ENCODE assay signal across 8 cellular contexts in the genomic region with DNA sequence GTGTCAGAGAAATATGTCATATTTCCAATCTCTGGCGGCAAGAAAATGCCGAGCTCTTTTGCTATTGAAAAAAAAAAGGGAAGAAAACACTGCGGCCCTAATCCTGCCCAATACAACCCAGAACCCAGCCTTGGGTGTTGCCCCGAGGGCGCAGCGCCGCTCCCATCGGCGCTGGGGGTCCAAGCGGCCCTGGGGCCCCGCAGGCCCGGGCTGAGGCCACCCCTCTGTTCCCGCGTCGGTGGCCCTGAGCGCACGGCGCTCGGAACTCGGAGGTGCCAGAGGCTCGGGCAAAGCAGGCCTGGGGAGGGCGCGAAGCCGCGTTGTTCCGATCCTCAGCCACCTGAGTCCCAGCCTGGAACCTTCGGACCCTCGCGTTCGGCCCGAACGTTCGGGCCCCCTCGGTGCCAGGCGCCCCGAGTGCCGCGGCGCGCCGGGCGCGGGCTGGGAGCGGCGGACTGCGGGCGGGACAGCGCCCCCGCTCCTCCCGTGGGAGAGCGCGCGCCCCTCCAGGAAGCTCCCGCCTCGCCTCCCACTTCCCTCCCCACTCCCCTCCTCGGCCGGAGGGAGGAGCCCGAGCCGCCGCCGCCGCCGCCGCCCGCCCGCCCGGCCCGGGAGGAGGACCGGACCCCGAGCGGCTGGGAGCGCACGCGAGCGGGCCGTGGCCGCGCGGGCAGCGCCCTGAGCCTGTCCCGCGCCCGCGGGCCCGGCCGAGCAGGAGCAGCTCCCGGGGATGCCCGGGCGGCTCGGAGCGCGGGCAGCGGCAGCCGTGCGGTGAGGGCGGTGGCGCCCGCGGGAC. TPM values are rescaled to one million over a fixed set of nuclear protein-coding genes. Genes with fewer than 3 reads are reported as not detected.
DNase-seq lines count a peak whose midpoint lies in the region; ATAC-seq and TF ChIP-seq lines count a peak whose summit lies in the region.

A gene (plus strand): TSS at position 594 of the 796 bp plus-strand sequence. CDS start 18,160 bp downstream, outside the sequence.

- BruUV-seq in Calu3 (replicated peaks; lab: Mats Ljungman, UMichigan) = no TSS peak

- H3K4me3 ChIP-seq in fibroblast of the aortic adventitia (ENCODE audit: low read depth, low read length) = peak within 1 kb of the TSS; percentile 73
- H3K4me3 ChIP-seq in thyroid gland (replicated peaks in 1 of 3) = peak within 1 kb of the TSS in 2 of 3 donors; percentile 53 to 55

- TF ChIP-seq POLR2A in thyroid gland (IDR thresholded peaks at IDR 0.05) = peak in 1 of 2 donors; percentile 57

- peak within 1 kb of the TSS; percentile 73 for H3K4me3 Mint-ChIP-seq in Calu3 (ENCODE audit: low read depth, unreplicated experiment)
- peak within 1 kb of the TSS; percentile 73 for H3K4me3 Mint-ChIP-seq in activated T-helper 17 cell treated with anti-CD3 and anti-CD28 coated beads, Interleukin-2, amount 50 U/mL, for 72 hours

- no peak within 1 kb of the TSS for H3K27ac Mint-ChIP-seq in Calu3 (ENCODE audit: unreplicated experiment)
- no peak within 1 kb of the TSS for H3K27ac Mint-ChIP-seq in activated T-helper 17 cell treated with anti-CD3 and anti-CD28 coated beads, Interleukin-2, amount 50 U/mL, for 72 hours

- 3 to 7% methylated on average over 12 to 21 of the region's 99 CpGs for WGBS in thyroid gland, 2 donors

- TF ChIP-seq CTCF in Calu3 (IDR thresholded peaks at IDR 0.05; ENCODE audit: unreplicated experiment) = no peak
- no peak for TF ChIP-seq CTCF in fibroblast of the aortic adventitia (IDR thresholded peaks at IDR 0.05; ENCODE audit: insufficient read depth, low read length)
- TF ChIP-seq CTCF in thyroid gland (IDR thresholded peaks at IDR 0.05) = no peak

- DNase-seq in Calu3 = peak; percentile 73
- peak; percentile 43 to 61 for DNase-seq in NCI-H1930 (lab: John Stamatoyannopoulos, UW)
- peak; percentile 29 for DNase-seq in fibroblast of the aortic adventitia (ENCODE audit: low read depth)
- DNase-seq in myocyte (ENCODE audit: low read depth) = peak; percentile 61
- DNase-seq in thyroid gland = peak; percentile 66 to 70
- no peak for DNase-seq in activated CD4-positive, CD25-positive, alpha-beta regulatory T cell treated with anti-CD3 and anti-CD28 coated beads, Interleukin-2, amount 50 U/mL, for 72 hours

- no peaks in the 10 kb centered on the region for H3K9me3 ChIP-seq in thyroid gland

- H3K36me3 ChIP-seq in thyroid gland = no peaks in the 10 kb centered on the region

- H3K4me1 Mint-ChIP-seq in Calu3 (ENCODE audit: low read depth, unreplicated experiment) = peaks cover 11% of the 10 kb centered on the region
- H3K4me1 Mint-ChIP-seq in activated T-helper 17 cell treated with anti-CD3 and anti-CD28 coated beads, Interleukin-2, amount 50 U/mL, for 72 hours = no peaks in the 10 kb centered on the region

- ATAC-seq in GM21529 (IDR thresholded peaks at IDR 0.05; ENCODE audit: unreplicated experiment) = peak; percentile 51
- peak; percentile 76 for ATAC-seq in activated T-helper 17 cell treated with anti-CD3 and anti-CD28 coated beads, Interleukin-2, amount 50 U/mL, for 72 hours (replicated peaks)

- H3K4me1 ChIP-seq in thyroid gland = peaks cover 20 to 27% of the 10 kb centered on the region in 2 donors

- no peaks in the 10 kb centered on the region for H3K27me3 ChIP-seq in thyroid gland

- peak within 1 kb of the TSS in 2 of 3 donors; percentile 69 to 75 for H3K27ac ChIP-seq in thyroid gland

- peaks cover 14% of the 10 kb centered on the region for H3K36me3 Mint-ChIP-seq in Calu3 (ENCODE audit: insufficient read depth, unreplicated experiment)
- H3K36me3 Mint-ChIP-seq in activated T-helper 17 cell treated with anti-CD3 and anti-CD28 coated beads, Interleukin-2, amount 50 U/mL, for 72 hours (ENCODE audit: low read depth) = no peaks in the 10 kb centered on the region

- H3K27me3 Mint-ChIP-seq in Calu3 (ENCODE audit: unreplicated experiment) = peaks cover 46% of the 10 kb centered on the region
- no peaks in the 10 kb centered on the region for H3K27me3 Mint-ChIP-seq in activated T-helper 17 cell treated with anti-CD3 and anti-CD28 coated beads, Interleukin-2, amount 50 U/mL, for 72 hours

- CTCF ChIA-PET in Calu3 (lab: Charles Lee) = interaction anchor here (0.6 to 1.6 kb wide), 9 partner anchors 8 to 330 kb away, joined by 3 to 10 read pairs (median 4); a partner anchor contains a TSS

- intact Hi-C loops in Calu3 (cut with micrococcal nuclease; ENCODE audit: unreplicated experiment) = loop anchor here (5.0 kb wide), 1 partner anchor 205 kb away; no protein-coding TSS in a partner anchor
- intact Hi-C loops in thyroid gland (cut with DNase I) = no loop called here

- no peaks in the 10 kb centered on the region for H3K9me3 Mint-ChIP-seq in Calu3 (ENCODE audit: low read depth, unreplicated experiment)
- no peaks in the 10 kb centered on the region for H3K9me3 Mint-ChIP-seq in activated T-helper 17 cell treated with anti-CD3 and anti-CD28 coated beads, Interleukin-2, amount 50 U/mL, for 72 hours

RNA-seq across cellular contexts. Expression of the gene that starts here (rescaled TPM):
- 12.9 and 14.5 TPM in 2 replicates for total RNA-seq in Calu3 (2022)
- 1 to 10 TPM; 3.8 to 4.4 TPM for total RNA-seq in activated T-helper 17 cell treated with anti-CD3 and anti-CD28 coated beads, Interleukin-2, amount 50 U/mL, for 72 hours
- 5.6 and 20.3 TPM in 2 replicates for total RNA-seq in fibroblast of the aortic adventitia (ENCODE audit: low replicate concordance)
- total RNA-seq in myocyte = 12.1 and 24.7 TPM in 2 replicates
- polyA plus RNA-seq in myocyte (2012) = 14.0 TPM
- 10 to 100 TPM; 26.6 to 33.3 (median 29.2) TPM for total RNA-seq in thyroid gland
